11 cellular contexts compared by ENCODE assay signal in genomic region chr2:43083278-43083677, GRCh38.
DNase-seq lines count a peak whose midpoint lies in the region; FAIRE-seq and TF ChIP-seq lines count a peak whose summit lies in the region.
"Had no signal": no experiment of that assay in that cellular context is flagged by ENCODE, and none has a peak within 500 bp of the region (broad histone marks: within the 10 kb centered on the region; RNA-seq: fewer than 3 reads in every experiment).

No MANE protein-coding gene starts in this region.

- POLR2A ChIA-PET in H1 (lab: Charles Lee; ENCODE audit: partially characterized antibody), result interaction anchor here (2.6 kb wide), 1 partner anchor 18 kb away, joined by 10 read pairs; no protein-coding TSS in a partner anchor

- CTCF ChIA-PET in H1 (lab: Charles Lee; ENCODE audit: partially characterized antibody), result interaction anchor here (1.1 to 1.4 kb wide), 3 partner anchors 10 to 23 kb away, joined by 3 read pairs; no protein-coding TSS in a partner anchor

- no peaks in the 10 kb centered on the region for H3K79me2 ChIP-seq in H1 (ENCODE audit: control insufficient read depth in 1 of 2, insufficient read depth in 2 of 2, low read length in 2 of 2)

- H3K56ac ChIP-seq in H1 (replicated peaks; ENCODE audit: insufficient read length, low read depth, low read length), result no peak overlapping the region

- TF ChIP-seq POLR2A in Peyer's patch (IDR thresholded peaks at IDR 0.05) (no peak), H1 (IDR thresholded peaks at IDR 0.05; ENCODE audit: control extremely low read depth in 1 of 2, low read depth in 2 of 2, low read length in 2 of 2) (no peak), testis (IDR thresholded peaks at IDR 0.05) (no peak)

- H4K20me1 ChIP-seq in H1 (replicated peaks in 1 of 2; ENCODE audit: control insufficient read depth in 1 of 2, insufficient read depth in 2 of 2, low read length in 2 of 2), result no peaks in the 10 kb centered on the region

- no peaks in the 10 kb centered on the region for H3K79me1 ChIP-seq in H1 (ENCODE audit: low read depth, low read length)

- no peak overlapping the region for H4K8ac ChIP-seq in H1 (ENCODE audit: extremely low read depth, insufficient read depth, low read length)

- H3K18ac ChIP-seq in H1 (ENCODE audit: extremely low read depth, low read length), result no peak overlapping the region

- H3K4ac ChIP-seq in H1 (replicated peaks; ENCODE audit: insufficient read length, low read depth, low read length), result no peak overlapping the region

- no peak overlapping the region for H3K4me2 ChIP-seq in H1 (ENCODE audit: insufficient read depth in 1 of 2, low read depth in 2 of 2, low read length in 2 of 2)

- peaks cover 0 to 41% (median 6%) of the 10 kb centered on the region in 4 donors for H3K4me1 ChIP-seq in Peyer's patch
- H3K4me1 ChIP-seq in H1 (replicated peaks in 1 of 4; ENCODE audit: control insufficient read depth in 3 of 4, insufficient read depth in 4 of 4, low read length in 3 of 4), result peaks cover 0 to 16% (median 8%) of the 10 kb centered on the region in 4 experiments; a peak in 5 of 7 replicates
- peaks cover 57% of the 10 kb centered on the region for H3K4me1 ChIP-seq in testis
- peaks cover 56% of the 10 kb centered on the region for H3K4me1 ChIP-seq in SJCRH30

- no peak overlapping the region for H3K14ac ChIP-seq in H1 (ENCODE audit: insufficient read length)

- no peaks in the 10 kb centered on the region for H3K9me3 ChIP-seq in Peyer's patch
- H3K9me3 ChIP-seq in H1 (ENCODE audit: insufficient read depth in 2 of 2, low read depth in 1 of 2, low read length in 1 of 2), result no peaks in the 10 kb centered on the region
- H3K9me3 ChIP-seq in testis, result no peaks in the 10 kb centered on the region
- H3K9me3 ChIP-seq in SJCRH30 (replicated peaks), result no peaks in the 10 kb centered on the region

- no peak overlapping the region for H4K91ac ChIP-seq in H1 (replicated peaks; ENCODE audit: insufficient read length, low read length)

- H2BK5ac ChIP-seq in H1 (ENCODE audit: low read depth, low read length), result no peak overlapping the region

- H3K4me3 ChIP-seq in Peyer's patch (no peak overlapping the region), H1 (ENCODE audit: extremely low read depth in 1 of 4, insufficient read depth in 2 of 4, low read depth in 3 of 4, low read length in 4 of 4) (no peak overlapping the region), testis (no peak overlapping the region), SJCRH30 (no peak overlapping the region)

- H2BK12ac ChIP-seq in H1 (ENCODE audit: low read depth, low read length), result no peak overlapping the region

- no peak for TF ChIP-seq EP300 in H1 (IDR thresholded peaks at IDR 0.05; ENCODE audit: borderline replicate concordance in 1 of 2, low read depth in 2 of 2, low read length in 2 of 2)

- intact Hi-C loops in testis (cut with DNase I; ENCODE audit: low total_unique reads), result no loop called here

- no peak overlapping the region; the same call in 1 of the 2 replicates for H2BK20ac ChIP-seq in H1 (ENCODE audit: low read length)

- no peak overlapping the region for H3K23ac ChIP-seq in H1 (ENCODE audit: insufficient read length)

- no peak overlapping the region for H2BK120ac ChIP-seq in H1 (replicated peaks; ENCODE audit: low read depth, low read length)

- TF ChIP-seq RAD21 in H1 (IDR thresholded peaks at IDR 0.05 in 1 of 2, conservative IDR thresholded peaks at IDR 0.05 in 1 of 2; ENCODE audit: low read depth in 2 of 2, low read length in 2 of 2), result no peak

- no peak overlapping the region for H2AFZ ChIP-seq in H1 (ENCODE audit: low read length)

- H3K23me2 ChIP-seq in H1 (ENCODE audit: low read depth, low read length), result 0 out of 2 replicates have a peak, but pooled peaks cover 2% of the 10 kb centered on the region

- DNase-seq in Peyer's patch (peak in 1 of 3 donors; percentile 48), H1 (ENCODE audit: low read depth in 1 of 2, low spot score in 2 of 2) (no peak), mesenteric fat pad (ENCODE audit: low spot score) (peak; percentile 78), testis (peak; percentile 31), Kasumi-1 (lab: John Stamatoyannopoulos, UW) (no peak), NCI-H526 treated with DMSO at 0.1 percent for 48 hours (lab: John Stamatoyannopoulos, UW) (no peak), SJCRH30 (no peak)
- no peak for DNase-seq in effector CD8-positive, alpha-beta T cell (lab: John Stamatoyannopoulos, UW)
- DNase-seq: activated naive CD4-positive, alpha-beta T cell treated with anti-CD3 and anti-CD28 coated beads, Interleukin-2, amount 10 ng/mL, durations not matched to agents 7 days and 5 days; NCI-H510A treated with DMSO at 0.1 percent for 48 hours had no signal

- no peak overlapping the region for H4K5ac ChIP-seq in H1 (ENCODE audit: insufficient read length, low read depth, low read length)

- no peak for FAIRE-seq in H1 (lab: Jason Lieb, UNC)
- FAIRE-seq: frontal cortex had no signal

- 88% methylated on average over 8 of the region's 8 CpGs; no CpG with 5 or more reads in 1 of the 2 experiments for WGBS in H1 (ENCODE audit: extremely low coverage in 1 of 2, insufficient coverage in 1 of 2, insufficient read length in 1 of 2, insufficient replicate concordance in 2 of 2, low coverage in 1 of 2, low lambda C conversion rate in 2 of 2, missing lambda C conversion rate in 1 of 2), 2 experiments
- 43 to 51% methylated on average over 7 to 8 of the region's 8 CpGs for WGBS in testis, 2 donors

- H3K36me3 ChIP-seq in Peyer's patch, result no peaks in the 10 kb centered on the region
- no peaks in the 10 kb centered on the region for H3K36me3 ChIP-seq in H1 (ENCODE audit: control insufficient read depth in 2 of 4, insufficient read depth in 4 of 4, low read length in 3 of 4)
- H3K36me3 ChIP-seq in testis (ENCODE audit: low read depth, missing control alignments), result no peaks in the 10 kb centered on the region
- H3K36me3 ChIP-seq in SJCRH30, result no peaks in the 10 kb centered on the region

- TF ChIP-seq CTCF in Peyer's patch (IDR thresholded peaks at IDR 0.05), result no peak
- TF ChIP-seq CTCF in H1 (IDR thresholded peaks at IDR 0.05; ENCODE audit: control extremely low read depth in 1 of 3, insufficient read depth in 1 of 3, low read depth in 1 of 3, low read length in 3 of 3), result no peak
- TF ChIP-seq CTCF in testis (IDR thresholded peaks at IDR 0.05), result no peak

- H3K9ac ChIP-seq in H1 (replicated peaks in 1 of 4; ENCODE audit: extremely low read depth in 1 of 4, low read depth in 3 of 4, low read length in 3 of 4), result no peak overlapping the region

- no peak overlapping the region for H2AK5ac ChIP-seq in H1 (ENCODE audit: low read depth, low read length)

- H3K27ac ChIP-seq in Peyer's patch (peak overlapping the region; percentile 57 to 91 (median 79)), H1 (ENCODE audit: low read depth, low read length) (no peak overlapping the region), testis (peak overlapping the region; percentile 22 to 93), SJCRH30 (no peak overlapping the region)

- peak overlapping the region; percentile 8; the same call in 1 of the 2 replicates for H2BK15ac ChIP-seq in H1 (ENCODE audit: low read length)

- H3K27me3 ChIP-seq in Peyer's patch (no peaks in the 10 kb centered on the region), H1 (replicated peaks in 1 of 4; ENCODE audit: control insufficient read depth in 3 of 4, extremely low read depth in 1 of 4, insufficient read depth in 3 of 4, low read length in 3 of 4) (no peaks in the 10 kb centered on the region), testis (no peaks in the 10 kb centered on the region), SJCRH30 (no peaks in the 10 kb centered on the region)

TF ChIP-seq in H1, 55 proteins besides CTCF, POLR2A, EP300 and RAD21:
- no peak for TF ChIP-seq E2F6 (IDR thresholded peaks at IDR 0.05)
- no peak for TF ChIP-seq USF2 (IDR thresholded peaks at IDR 0.05; ENCODE audit: low read length)
- no peak for TF ChIP-seq ATF3 (IDR thresholded peaks at IDR 0.05; ENCODE audit: insufficient read depth, low read depth, low read length)
- no peak for TF ChIP-seq TEAD4 (IDR thresholded peaks at IDR 0.05; ENCODE audit: low read depth, low read length)

Comparison
In these comparisons a context has a peak if more than half of its experiments do, and no peak if none do; other contexts are left out.
1. DNase-seq: peak in mesenteric fat pad (single experiment) and testis (single experiment); none in H1 (0 of 2), Kasumi-1 (0 of 2), effector CD8-positive, alpha-beta T cell (single experiment), NCI-H526 treated with DMSO at 0.1 percent for 48 hours (single experiment) and SJCRH30 (0 of 2).
2. H3K27ac ChIP-seq: peak in Peyer's patch (4 of 4) and testis (2 of 2); none in H1 (single experiment) and SJCRH30 (single experiment).